8 cellular contexts compared by ENCODE assay signal in the genomic region with DNA sequence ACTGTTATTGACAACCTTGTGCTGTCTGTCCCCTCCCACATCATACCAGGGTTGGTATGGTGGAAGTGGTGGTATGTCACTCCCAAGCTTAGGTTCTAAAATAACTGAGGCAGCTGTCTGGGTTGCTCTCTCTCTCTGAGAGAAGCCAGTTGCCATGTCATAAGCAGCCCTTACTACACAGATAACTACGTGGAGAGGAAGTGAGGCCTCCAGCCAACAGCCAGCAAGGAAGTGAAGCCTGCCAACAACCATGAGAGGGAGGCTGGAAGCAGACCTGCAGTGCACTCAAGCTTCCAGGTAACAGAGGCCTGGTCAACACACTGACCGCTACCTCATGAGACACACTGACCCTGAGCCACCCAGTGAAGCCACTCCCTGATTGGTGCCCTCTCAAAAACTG. TPM values are rescaled to one million over a fixed set of nuclear protein-coding genes. Genes with fewer than 3 reads are reported as not detected.
DNase-seq lines count a peak whose midpoint lies in the region; ATAC-seq, FAIRE-seq and TF ChIP-seq lines count a peak whose summit lies in the region.

No MANE protein-coding gene starts in this region.

- no peak for TF ChIP-seq CTCF in right lobe of liver (IDR thresholded peaks at IDR 0.05)
- TF ChIP-seq CTCF in endodermal cell (conservative IDR thresholded peaks at IDR 0.05): no peak

- H3K4me3 Mint-ChIP-seq in endodermal cell: no peak overlapping the region

- no peaks in the 10 kb centered on the region for H3K27me3 ChIP-seq in right lobe of liver
- no peaks in the 10 kb centered on the region for H3K27me3 ChIP-seq in endodermal cell (ENCODE audit: control insufficient read depth, insufficient read depth, low read length, poor library complexity, severe bottlenecking)
- H3K27me3 ChIP-seq in GM23248 (replicated peaks; ENCODE audit: insufficient read depth): no peaks in the 10 kb centered on the region

- H3K4me3 ChIP-seq in right lobe of liver (no peak overlapping the region), endodermal cell (ENCODE audit: low read length) (no peak overlapping the region), GM23248 (no peak overlapping the region)

- H3F3A ChIP-seq in GM23248 (ENCODE audit: insufficient read depth): no peaks in the 10 kb centered on the region

- H3K79me2 ChIP-seq in GM23248 (ENCODE audit: insufficient read depth): peaks cover 80% of the 10 kb centered on the region

- no peak overlapping the region for H2AFZ ChIP-seq in GM23248

- no peaks in the 10 kb centered on the region; the same call in 1 of the 2 replicates for H3K9me2 ChIP-seq in GM23248 (ENCODE audit: insufficient read depth)

- H3K9ac ChIP-seq in endodermal cell (ENCODE audit: extremely low read depth, low read length, poor library complexity, severe bottlenecking) (no peak overlapping the region), GM23248 (no peak overlapping the region)

- H3K36me3 ChIP-seq in right lobe of liver (no peaks in the 10 kb centered on the region), endodermal cell (ENCODE audit: control insufficient read depth, insufficient read depth, low read length) (peaks cover 54% of the 10 kb centered on the region), GM23248 (ENCODE audit: low read depth) (peaks cover 23% of the 10 kb centered on the region)

- DNase-seq in SIG-M5 (lab: John Stamatoyannopoulos, UW) (peak; percentile 1), right lobe of liver (peak; percentile 44 to 60 (median 48)), HTR-8/SVneo (ENCODE audit: insufficient read length, low spot score) (no peak), endodermal cell (no peak), GM23248 (no peak)
- DNase-seq in activated CD4-positive, alpha-beta T cell treated with anti-CD3 and anti-CD28 coated beads for 1 hour: no peak

- ATAC-seq in GM18867 (IDR thresholded peaks at IDR 0.05; ENCODE audit: unreplicated experiment) (peak; percentile 71), HG02938 (IDR thresholded peaks at IDR 0.05; ENCODE audit: unreplicated experiment) (peak; percentile 94), right lobe of liver (peak; percentile 72 to 90 (median 84))

- H3K4me2 ChIP-seq in GM23248 (ENCODE audit: unreplicated experiment): no peak overlapping the region

- no peaks in the 10 kb centered on the region for H3K9me3 Mint-ChIP-seq in endodermal cell

- H3K4me1 ChIP-seq in right lobe of liver: peaks cover 0 to 3% (median 0%) of the 10 kb centered on the region in 4 donors
- no peaks in the 10 kb centered on the region for H3K4me1 ChIP-seq in endodermal cell (ENCODE audit: control insufficient read depth, insufficient read depth, low read length)
- no peaks in the 10 kb centered on the region for H3K4me1 ChIP-seq in GM23248 (ENCODE audit: insufficient read depth)

- no peaks in the 10 kb centered on the region for H3K27me3 Mint-ChIP-seq in endodermal cell (ENCODE audit: insufficient read depth)

- 0 out of 2 replicates have a peak, but pooled peaks cover 15% of the 10 kb centered on the region for H4K20me1 ChIP-seq in GM23248 (ENCODE audit: insufficient read depth)

- no peak overlapping the region for H3K27ac Mint-ChIP-seq in endodermal cell

- WGBS in right lobe of liver (ENCODE audit: insufficient coverage, low coverage, low lambda C conversion rate, missing lambda C conversion rate): 19% methylated on average over 2 of the region's 2 CpGs
- WGBS in endodermal cell (ENCODE audit: insufficient coverage in 1 of 2, insufficient read length in 1 of 2), 2 experiments: 98 to 100% methylated on average over 1 to 2 of the region's 2 CpGs
- WGBS in GM23248 (ENCODE audit: low coverage in 1 of 2, low lambda C conversion rate in 2 of 2, missing lambda C conversion rate in 2 of 2), 2 experiments: 100% methylated on average over 2 of the region's 2 CpGs

- H3K27ac ChIP-seq in right lobe of liver (peak overlapping the region in 1 of 3 donors; percentile 7), endodermal cell (ENCODE audit: low read depth, low read length) (no peak overlapping the region), GM23248 (no peak overlapping the region)

- no peak for FAIRE-seq in HTR-8/SVneo (lab: Jason Lieb, UNC)

- in situ Hi-C loops in GM23248 (cut with MboI): no loop called here

- no peak for TF ChIP-seq POLR2A in right lobe of liver (IDR thresholded peaks at IDR 0.05)

- intact Hi-C loops in right lobe of liver (cut with DNase I): no loop called here

- H3K4me1 Mint-ChIP-seq in endodermal cell: peaks cover 4% of the 10 kb centered on the region

- H3K9me3 ChIP-seq in right lobe of liver (no peaks in the 10 kb centered on the region), endodermal cell (ENCODE audit: control insufficient read depth, low read length) (no peaks in the 10 kb centered on the region), GM23248 (ENCODE audit: low read depth) (no peaks in the 10 kb centered on the region)

- peaks cover 40% of the 10 kb centered on the region for H3K36me3 Mint-ChIP-seq in endodermal cell (ENCODE audit: low read depth)

RNA-seq across cellular contexts. Expression of a gene that starts 18.6 kb away (rescaled TPM):
- total RNA-seq in right lobe of liver: 10 to 100 TPM; 12.0 to 26.4 (median 20.3) TPM
- 10 to 100 TPM; 80.1 to 82.1 TPM for total RNA-seq in endodermal cell
- 57.1 TPM for polyA plus RNA-seq in endodermal cell (2013, experiment 1 of 2)
- 57.2 TPM for polyA plus RNA-seq in endodermal cell (2013, experiment 2 of 2)
- 97.9 and 103 TPM in 2 replicates for total RNA-seq in GM23248 (2014; rRNA removed; shearing (Covaris generic))
- polyA plus RNA-seq in GM23248 (2016; fragmentation: Nextera tagmentation; extraction: Ambion mirVana): 111 and 119 TPM in 2 replicates

Comparison
In these comparisons a context has a peak if more than half of its experiments do, and no peak if none do; other contexts are left out.
1. DNase-seq: peak in SIG-M5 (single experiment) and right lobe of liver (3 of 3); none in HTR-8/SVneo (single experiment), endodermal cell (single experiment), GM23248 (single experiment) and activated CD4-positive, alpha-beta T cell treated with anti-CD3 and anti-CD28 coated beads for 1 hour (single experiment).
2. Peak in every context shown above with its lines, with median percentiles within 50 percentile points of each other: ATAC-seq.